Comparison of ENCODE assay signal across 21 cellular contexts in the genomic region with DNA sequence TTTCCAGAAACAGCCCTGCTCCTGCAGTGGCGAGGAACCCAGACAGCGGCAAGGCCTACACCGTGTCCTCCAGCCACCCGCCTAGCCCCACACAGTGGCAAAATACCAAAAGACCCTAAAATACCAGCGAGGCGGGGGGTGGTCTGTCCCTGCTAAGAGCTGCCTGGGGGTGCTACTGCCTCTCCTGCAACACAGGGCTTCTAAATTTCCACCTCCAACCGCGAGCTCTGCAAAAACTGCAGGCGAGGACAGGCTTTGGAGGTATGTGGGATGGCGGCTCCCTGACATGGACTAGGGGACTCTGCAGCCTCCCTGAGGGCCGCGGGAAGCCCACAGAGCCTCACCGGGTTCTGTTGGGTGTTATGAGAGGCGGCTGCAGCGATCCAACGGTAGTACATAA.
"Had no signal": no experiment of that assay in that cellular context is flagged by ENCODE, and none has a peak within 500 bp of the region (broad histone marks: within the 10 kb centered on the region; RNA-seq: fewer than 3 reads in every experiment).

No MANE protein-coding gene starts in this region.

- ATAC-seq: activated CD4-positive, alpha-beta T cell treated with anti-CD3 and anti-CD28 coated beads for 36 hours; activated T-helper 17 cell treated with anti-CD3 and anti-CD28 coated beads, Interleukin-2, amount 50 U/mL, for 72 hours; K562; T-cell had no signal

- H3K36me3 Mint-ChIP-seq: activated naive CD4-positive, alpha-beta T cell treated with anti-CD3 and anti-CD28 coated beads, Interleukin-2, amount 50 U/mL, for 24 hours; T-cell had no signal

- H3K4me1 Mint-ChIP-seq: activated CD4-positive, alpha-beta memory T cell treated with anti-CD3 and anti-CD28 coated beads, Interleukin-2, amount 10 ng/mL, durations not matched to agents 7 days and 5 days; activated CD4-positive, alpha-beta T cell treated with anti-CD3 and anti-CD28 coated beads for 36 hours; activated naive CD4-positive, alpha-beta T cell treated with anti-CD3 and anti-CD28 coated beads, Interleukin-2, amount 50 U/mL, for 24 hours; activated T-helper 17 cell treated with anti-CD3 and anti-CD28 coated beads, Interleukin-2, amount 50 U/mL, for 72 hours; T-cell had no signal

- H3K27me3 Mint-ChIP-seq: activated naive CD4-positive, alpha-beta T cell treated with anti-CD3 and anti-CD28 coated beads, Interleukin-2, amount 50 U/mL, for 24 hours had no signal

- H3K27ac Mint-ChIP-seq: activated CD4-positive, alpha-beta memory T cell treated with anti-CD3 and anti-CD28 coated beads, Interleukin-2, amount 10 ng/mL, durations not matched to agents 7 days and 5 days; activated CD4-positive, alpha-beta T cell treated with anti-CD3 and anti-CD28 coated beads for 36 hours; activated naive CD4-positive, alpha-beta T cell treated with anti-CD3 and anti-CD28 coated beads, Interleukin-2, amount 50 U/mL, for 24 hours; activated T-helper 17 cell treated with anti-CD3 and anti-CD28 coated beads, Interleukin-2, amount 50 U/mL, for 72 hours; T-cell had no signal

- DNase-seq: activated CD4-positive, alpha-beta memory T cell treated with anti-CD3 and anti-CD28 coated beads, Interleukin-2, amount 10 ng/mL, durations not matched to agents 7 days and 5 days; activated CD4-positive, alpha-beta T cell treated with anti-CD3 and anti-CD28 coated beads for 36 hours; activated CD4-positive, alpha-beta T cell treated with anti-CD3 and anti-CD28 coated beads, Interleukin-2, amount 50 U/mL, for 1 hour; activated T-cell treated with anti-CD3 and anti-CD28 coated beads for 4 hours; activated T-cell treated with anti-CD3 and anti-CD28 coated beads, Interleukin-2, amount 50 U/mL, for 48 hours; Karpas-422; MM.1S; NCI-H1105 treated with DMSO at 0.1 percent for 48 hours; NCI-H187 treated with DMSO at 0.1 percent for 48 hours; NCI-H2081 treated with DMSO at 0.1 percent for 48 hours; NCI-H345; NCI-H510A; NCI-H526 treated with DMSO at 0.1 percent for 48 hours; NCI-H82; T-cell; T-helper 2 cell; T1000 had no signal

- H3K27ac ChIP-seq: SK-N-MC had no signal

- H3K4me3 Mint-ChIP-seq: activated CD4-positive, alpha-beta memory T cell treated with anti-CD3 and anti-CD28 coated beads, Interleukin-2, amount 10 ng/mL, durations not matched to agents 7 days and 5 days; activated CD4-positive, alpha-beta T cell treated with anti-CD3 and anti-CD28 coated beads for 36 hours; activated naive CD4-positive, alpha-beta T cell treated with anti-CD3 and anti-CD28 coated beads, Interleukin-2, amount 50 U/mL, for 24 hours; activated T-helper 17 cell treated with anti-CD3 and anti-CD28 coated beads, Interleukin-2, amount 50 U/mL, for 72 hours; T-cell had no signal

- H3K4me3 ChIP-seq: K562, SK-N-MC had no signal

- H3K9me3 Mint-ChIP-seq: activated CD4-positive, alpha-beta memory T cell treated with anti-CD3 and anti-CD28 coated beads, Interleukin-2, amount 10 ng/mL, durations not matched to agents 7 days and 5 days; activated naive CD4-positive, alpha-beta T cell treated with anti-CD3 and anti-CD28 coated beads, Interleukin-2, amount 50 U/mL, for 24 hours; activated T-helper 17 cell treated with anti-CD3 and anti-CD28 coated beads, Interleukin-2, amount 50 U/mL, for 72 hours; T-cell had no signal
